23 cellular contexts compared by ENCODE assay signal in the genomic region with DNA sequence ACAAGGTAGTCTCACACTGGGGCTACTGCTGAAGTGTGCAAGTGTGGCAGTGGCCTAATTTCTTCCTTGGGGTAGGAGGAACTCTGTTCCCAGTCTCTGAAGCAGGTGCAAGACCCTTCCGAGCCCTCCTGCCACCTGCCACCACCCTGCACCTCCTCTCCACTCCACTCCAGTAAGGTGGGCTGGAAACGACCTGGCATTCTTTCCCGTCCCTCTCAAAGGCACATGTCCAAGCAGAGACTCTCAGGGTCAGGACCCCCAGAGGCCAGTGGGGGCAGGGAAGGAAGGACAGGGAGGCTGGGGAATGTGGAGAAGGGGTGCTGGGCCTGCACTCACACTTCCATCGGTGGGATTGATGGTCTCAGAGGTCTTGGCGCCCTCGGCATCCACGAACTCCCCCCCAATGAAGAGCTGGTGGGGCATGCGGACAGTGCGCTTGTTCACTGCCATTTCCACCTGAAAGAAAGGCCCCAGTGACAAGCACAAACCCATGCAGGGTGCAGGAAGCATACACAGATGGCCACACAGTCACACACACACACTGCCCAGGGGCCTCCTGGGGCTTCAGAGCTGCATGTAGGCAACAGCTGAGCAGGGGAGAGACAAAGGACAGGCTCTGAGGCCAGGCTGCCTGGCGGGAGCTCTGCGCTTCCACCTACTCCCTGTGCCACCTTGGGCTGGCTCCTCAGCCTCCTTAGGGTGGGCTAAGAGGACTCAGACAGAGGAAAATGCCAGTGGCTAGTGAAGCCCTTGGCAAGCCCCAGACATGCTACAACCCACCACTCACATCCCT. TPM values are rescaled to one million over a fixed set of nuclear protein-coding genes. Genes with fewer than 3 reads are reported as not detected.
DNase-seq lines count a peak whose midpoint lies in the region; ATAC-seq and TF ChIP-seq lines count a peak whose summit lies in the region.
"Had no signal": no experiment of that assay in that cellular context is flagged by ENCODE, and none has a peak within 500 bp of the region (broad histone marks: within the 10 kb centered on the region; RNA-seq: fewer than 3 reads in every experiment).

No MANE protein-coding gene starts in this region.

- H3K36me3 ChIP-seq in upper lobe of left lung = no peaks in the 10 kb centered on the region
- H3K36me3 ChIP-seq: cardiac muscle cell, neutrophil, Peyer's patch, thyroid gland had no signal

- no peak for TF ChIP-seq EP300 in upper lobe of left lung (IDR thresholded peaks at IDR 0.05)

- TF ChIP-seq POLR2A in upper lobe of left lung (IDR thresholded peaks at IDR 0.05) = no peak

- no peaks in the 10 kb centered on the region for H3K36me3 Mint-ChIP-seq in osteocyte (ENCODE audit: unreplicated experiment)
- H3K36me3 Mint-ChIP-seq in nephron progenitor cell (ENCODE audit: low read depth) = no peaks in the 10 kb centered on the region

- no peak for ATAC-seq in upper lobe of left lung (ENCODE audit: low FRiP score in 2 of 2)
- ATAC-seq: activated T-cell treated with anti-CD3 and anti-CD28 coated beads, Interleukin-2, amount 50 U/mL, for 72 hours had no signal

- H3K4me3 Mint-ChIP-seq in osteocyte (ENCODE audit: unreplicated experiment) (no peak overlapping the region), nephron progenitor cell (no peak overlapping the region)
- H3K4me3 Mint-ChIP-seq: activated T-cell treated with anti-CD3 and anti-CD28 coated beads, Interleukin-2, amount 50 U/mL, for 72 hours had no signal

- no peak overlapping the region for H3K4me3 ChIP-seq in coronary artery
- H3K4me3 ChIP-seq in upper lobe of left lung = no peak overlapping the region
- H3K4me3 ChIP-seq: cardiac muscle cell, Peyer's patch, SK-N-MC, skin epidermis, thyroid gland had no signal

- H3K4me1 Mint-ChIP-seq in osteocyte (ENCODE audit: unreplicated experiment) = no peaks in the 10 kb centered on the region
- peaks cover 21% of the 10 kb centered on the region for H3K4me1 Mint-ChIP-seq in nephron progenitor cell

- POLR2A ChIA-PET in GM10248 (lab: Yijun Ruan, JAX) = no interaction called here

- H3K9me3 Mint-ChIP-seq in osteocyte (ENCODE audit: unreplicated experiment) = no peaks in the 10 kb centered on the region
- H3K9me3 Mint-ChIP-seq in nephron progenitor cell = no peaks in the 10 kb centered on the region
- H3K9me3 Mint-ChIP-seq: activated T-cell treated with anti-CD3 and anti-CD28 coated beads, Interleukin-2, amount 50 U/mL, for 72 hours had no signal

- CTCF ChIA-PET in GM10248 (lab: Yijun Ruan, JAX) = interaction anchor here (1.1 kb wide), 1 partner anchor 1409 kb away, joined by 3 read pairs; no protein-coding TSS in a partner anchor

- TF ChIP-seq CTCF in coronary artery (IDR thresholded peaks at IDR 0.05) = no peak
- no peak for TF ChIP-seq CTCF in osteocyte (IDR thresholded peaks at IDR 0.05)
- no peak for TF ChIP-seq CTCF in upper lobe of left lung (IDR thresholded peaks at IDR 0.05)
- TF ChIP-seq CTCF in GM10248 (IDR thresholded peaks at IDR 0.05; ENCODE audit: control extremely low read depth, extremely low read depth, low read depth, missing control alignments) = no peak
- TF ChIP-seq CTCF in nephron progenitor cell (IDR thresholded peaks at IDR 0.05) = no peak

- H3K27ac Mint-ChIP-seq in osteocyte (ENCODE audit: unreplicated experiment) (no peak overlapping the region), nephron progenitor cell (no peak overlapping the region)
- H3K27ac Mint-ChIP-seq: activated T-cell treated with anti-CD3 and anti-CD28 coated beads, Interleukin-2, amount 50 U/mL, for 72 hours had no signal

- WGBS in upper lobe of left lung, 2 donors = 74 to 87% methylated on average over 4 to 11 of the region's 11 CpGs

- no peaks in the 10 kb centered on the region for H3K9me3 ChIP-seq in upper lobe of left lung
- H3K9me3 ChIP-seq: neutrophil, Peyer's patch, thyroid gland had no signal

- H3K27me3 ChIP-seq in upper lobe of left lung = no peaks in the 10 kb centered on the region
- H3K27me3 ChIP-seq: Peyer's patch, thyroid gland had no signal

- H3K4me1 ChIP-seq in upper lobe of left lung = peaks cover 0 to 6% (median 3%) of the 10 kb centered on the region in 4 donors
- H3K4me1 ChIP-seq: Peyer's patch, thyroid gland had no signal

- H3K27ac ChIP-seq in coronary artery = no peak overlapping the region
- H3K27ac ChIP-seq in upper lobe of left lung = no peak overlapping the region
- H3K27ac ChIP-seq: cardiac muscle cell, neutrophil, Peyer's patch, SK-N-MC, skin epidermis, thyroid gland had no signal

- DNase-seq in activated T-cell treated with anti-CD3 and anti-CD28 coated beads, Interleukin-2, amount 50 U/mL, for 1 hour = peak; percentile 8
- DNase-seq in activated T-cell treated with anti-CD3 and anti-CD28 coated beads for 4 hours (no peak), coronary artery (ENCODE audit: low spot score) (peak; percentile 54), osteocyte (ENCODE audit: extremely low spot score, unreplicated experiment) (peak; percentile 51), upper lobe of left lung (peak; percentile 14 to 21), GM10248 (ENCODE audit: extremely low spot score) (no peak), nephron progenitor cell (no peak), NAMALWA (ENCODE audit: low spot score) (no peak)
- DNase-seq: activated CD4-positive, alpha-beta T cell treated with anti-CD3 and anti-CD28 coated beads for 4 hours; activated T-cell treated with anti-CD3 and anti-CD28 coated beads, Interleukin-2, amount 50 U/mL, for 72 hours; C1 segment of cervical spinal cord; DMS53; effector memory CD4-positive, alpha-beta T cell; HCEC 1CT; midbrain; NCI-H1105; NCI-H82; thyroid gland had no signal

- peaks cover 37% of the 10 kb centered on the region for H3K27me3 Mint-ChIP-seq in osteocyte (ENCODE audit: unreplicated experiment)
- peaks cover 42% of the 10 kb centered on the region for H3K27me3 Mint-ChIP-seq in nephron progenitor cell (ENCODE audit: low read depth, poor library complexity)

RNA-seq across cellular contexts. Expression of gene ALDH1L1, which starts 43.8 kb away (rescaled TPM):
- total RNA-seq in osteocyte (1.4 and 1.5 TPM in 2 replicates), upper lobe of left lung (10 to 100 TPM in 1 of 6 donors, 1 to 10 TPM in 5; 2.4 to 11.5 (median 4.7) TPM)

RNA-seq across cellular contexts. Expression of gene SLC41A3, which starts 52.7 kb away (rescaled TPM):
- total RNA-seq in osteocyte = 80.6 and 89.2 TPM in 2 replicates
- total RNA-seq in upper lobe of left lung = 10 to 100 TPM; 17.1 to 40.1 (median 32.3) TPM

Comparison
In these comparisons a context has a peak if more than half of its experiments do, and no peak if none do; other contexts are left out.
1. DNase-seq: peak in activated T-cell treated with anti-CD3 and anti-CD28 coated beads, Interleukin-2, amount 50 U/mL, for 1 hour (single experiment), coronary artery (single experiment), osteocyte (single experiment) and upper lobe of left lung (2 of 2); none in activated T-cell treated with anti-CD3 and anti-CD28 coated beads for 4 hours (single experiment), GM10248 (single experiment), nephron progenitor cell (single experiment) and NAMALWA (single experiment).